ENCODE assay signal across 21 cellular contexts in genomic region chr1:159595006-159595405, GRCh38. TPM values are rescaled to one million over a fixed set of nuclear protein-coding genes. Genes with fewer than 3 reads are reported as not detected.
"Had no signal": no experiment of that assay in that cellular context is flagged by ENCODE, and none has a peak within 500 bp of the region (broad histone marks: within the 10 kb centered on the region; RNA-seq: fewer than 3 reads in every experiment).

No MANE protein-coding gene starts in this region.

- H3K27ac Mint-ChIP-seq: activated naive CD8-positive, alpha-beta T cell; activated T-helper 1 cell treated with anti-CD3 and anti-CD28 coated beads, Interleukin-12 subunit alpha, Interleukin-12 subunit beta, Interleukin-2, Interleukin-4 antibody, amounts not matched to agents 30 ng/mL and 10 ng/mL and 1 ng/mL, durations not matched to agents 14 hours and 24 hours and 36 hours; naive thymus-derived CD8-positive, alpha-beta T cell; stimulated activated memory B cell treated with anti-CD40 and anti-IgM and Interleukin-4, amounts not matched to agents 10 μg/mL and 1 μg/mL and 100 μg/mL, for 72 hours; T-helper 1 cell treated with Interleukin-12 subunit alpha and Interleukin-12 subunit beta and Interleukin-4 antibody, amounts not matched to agents 30 μg/mL and 1 μg/mL, for 36 hours had no signal

- H3K4me3 Mint-ChIP-seq: activated naive CD8-positive, alpha-beta T cell; activated T-helper 1 cell treated with anti-CD3 and anti-CD28 coated beads, Interleukin-12 subunit alpha, Interleukin-12 subunit beta, Interleukin-2, Interleukin-4 antibody, amounts not matched to agents 30 ng/mL and 10 ng/mL and 1 ng/mL, durations not matched to agents 14 hours and 24 hours and 36 hours; naive thymus-derived CD8-positive, alpha-beta T cell; stimulated activated memory B cell treated with anti-CD40 and anti-IgM and Interleukin-4, amounts not matched to agents 10 μg/mL and 1 μg/mL and 100 μg/mL, for 72 hours; T-helper 1 cell treated with Interleukin-12 subunit alpha and Interleukin-12 subunit beta and Interleukin-4 antibody, amounts not matched to agents 30 μg/mL and 1 μg/mL, for 36 hours had no signal

- H3K9me3 Mint-ChIP-seq: activated T-helper 1 cell treated with anti-CD3 and anti-CD28 coated beads, Interleukin-12 subunit alpha, Interleukin-12 subunit beta, Interleukin-2, Interleukin-4 antibody, amounts not matched to agents 30 ng/mL and 10 ng/mL and 1 ng/mL, durations not matched to agents 14 hours and 24 hours and 36 hours; stimulated activated memory B cell treated with anti-CD40 and anti-IgM and Interleukin-4, amounts not matched to agents 10 μg/mL and 1 μg/mL and 100 μg/mL, for 72 hours; T-helper 1 cell treated with Interleukin-12 subunit alpha and Interleukin-12 subunit beta and Interleukin-4 antibody, amounts not matched to agents 30 μg/mL and 1 μg/mL, for 36 hours had no signal

- H3K4me1 Mint-ChIP-seq: naive thymus-derived CD8-positive, alpha-beta T cell; stimulated activated memory B cell treated with anti-CD40 and anti-IgM and Interleukin-4, amounts not matched to agents 10 μg/mL and 1 μg/mL and 100 μg/mL, for 72 hours had no signal

- H3K36me3 Mint-ChIP-seq: activated naive CD8-positive, alpha-beta T cell; naive thymus-derived CD8-positive, alpha-beta T cell; stimulated activated memory B cell treated with anti-CD40 and anti-IgM and Interleukin-4, amounts not matched to agents 10 μg/mL and 1 μg/mL and 100 μg/mL, for 72 hours had no signal

- DNase-seq: activated CD4-positive, alpha-beta T cell treated with anti-CD3 and anti-CD28 coated beads, Interleukin-2, amount 50 U/mL, for 48 hours; activated gamma-delta T cell treated with Interleukin-2 at 50 U/mL for 16 hours; activated T-cell treated with anti-CD3 and anti-CD28 coated beads for 4 hours; colonic mucosa; heart right ventricle; left ventricle myocardium superior; mesendoderm; naive thymus-derived CD8-positive, alpha-beta T cell; pancreas; right lobe of liver; stimulated activated CD4-positive, alpha-beta T cell treated with anti-CD3 and anti-CD28 coated beads, Interleukin-4, amount 100 ng/mL, for 24 hours; testis; upper lobe of left lung had no signal

RNA-seq across cellular contexts. Expression of gene APCS, which starts 7.4 kb away (rescaled TPM):
- total RNA-seq: activated T-helper 1 cell treated with anti-CD3 and anti-CD28 coated beads, Interleukin-12 subunit alpha, Interleukin-12 subunit beta, Interleukin-2, Interleukin-4 antibody, amounts not matched to agents 30 ng/mL and 10 ng/mL and 1 ng/mL, durations not matched to agents 14 hours and 24 hours and 36 hours; cardiac muscle cell; esophagus muscularis mucosa; gastroesophageal sphincter; heart right ventricle; left ventricle myocardium superior; naive thymus-derived CD8-positive, alpha-beta T cell; testis had no signal

RNA-seq across cellular contexts. Expression of gene OR10J5, which starts 59.2 kb away (rescaled TPM):
- total RNA-seq: activated T-helper 1 cell treated with anti-CD3 and anti-CD28 coated beads, Interleukin-12 subunit alpha, Interleukin-12 subunit beta, Interleukin-2, Interleukin-4 antibody, amounts not matched to agents 30 ng/mL and 10 ng/mL and 1 ng/mL, durations not matched to agents 14 hours and 24 hours and 36 hours; cardiac muscle cell; colonic mucosa; esophagus muscularis mucosa; gastroesophageal sphincter; heart right ventricle; left ventricle myocardium superior; mucosa of gallbladder; naive thymus-derived CD8-positive, alpha-beta T cell; pancreas; testis; upper lobe of left lung had no signal
